In the genomic region with DNA sequence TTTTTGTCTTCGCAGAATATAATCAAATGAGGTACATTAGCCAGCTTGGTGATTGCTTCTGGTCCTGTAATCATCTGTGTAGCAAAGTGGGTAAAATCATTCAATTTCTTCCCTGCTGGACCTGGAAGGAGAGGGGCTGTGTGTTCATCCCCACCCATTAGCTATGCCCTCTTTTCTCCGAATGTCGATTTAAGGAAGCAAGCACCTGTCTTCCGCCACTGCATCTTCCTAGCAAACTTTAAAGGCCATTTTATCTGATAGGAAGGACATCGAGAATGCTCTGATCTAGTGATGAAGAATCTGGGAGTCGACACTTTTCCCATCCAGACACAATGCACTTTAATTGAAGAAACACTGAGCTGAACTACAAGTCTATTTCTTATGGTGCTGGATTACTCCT, we compare ENCODE assay signal across 14 cellular contexts. TPM values are rescaled to one million over a fixed set of nuclear protein-coding genes. Genes with fewer than 3 reads are reported as not detected.
"Had no signal": no experiment of that assay in that cellular context is flagged by ENCODE, and none has a peak within 500 bp of the region (broad histone marks: within the 10 kb centered on the region; RNA-seq: fewer than 3 reads in every experiment).

No MANE protein-coding gene starts in this region.

- H3K4me1 ChIP-seq: breast epithelium, esophagus muscularis mucosa, left ventricle myocardium inferior, tibial artery had no signal

- H3K4me3 Mint-ChIP-seq: naive B cell; stimulated activated memory B cell treated with anti-CD40 and anti-IgM and Interleukin-4, amounts not matched to agents 10 μg/mL and 1 μg/mL and 100 μg/mL, for 72 hours had no signal

- H3K9me3 ChIP-seq: breast epithelium, esophagus muscularis mucosa, left ventricle myocardium inferior, neutrophil, tibial artery had no signal

- H3K4me3 ChIP-seq: breast epithelium, esophagus muscularis mucosa, left ventricle myocardium inferior, tibial artery had no signal

- H3K36me3 Mint-ChIP-seq: naive B cell; stimulated activated memory B cell treated with anti-CD40 and anti-IgM and Interleukin-4, amounts not matched to agents 10 μg/mL and 1 μg/mL and 100 μg/mL, for 72 hours had no signal

- H3K27me3 ChIP-seq: breast epithelium, esophagus muscularis mucosa, neutrophil, tibial artery had no signal

- H3K36me3 ChIP-seq: breast epithelium, esophagus muscularis mucosa, left ventricle myocardium inferior, neutrophil, tibial artery had no signal

- DNase-seq: aorta; kidney; left ventricle myocardium inferior; naive B cell; stimulated activated CD4-positive, alpha-beta T cell treated with anti-CD3 and anti-CD28 coated beads, Interleukin-2, amount 100 ng/mL, for 48 hours; tibial artery had no signal

- H3K27ac ChIP-seq: breast epithelium, esophagus muscularis mucosa, left ventricle myocardium inferior, neutrophil, tibial artery had no signal

- H3K4me1 Mint-ChIP-seq: stimulated activated memory B cell treated with anti-CD40 and anti-IgM and Interleukin-4, amounts not matched to agents 10 μg/mL and 1 μg/mL and 100 μg/mL, for 72 hours had no signal

- ATAC-seq: activated CD4-positive, CD25-positive, alpha-beta regulatory T cell treated with anti-CD3 and anti-CD28 coated beads, Interleukin-2, amount 50 U/mL, for 24 hours; stimulated activated memory B cell treated with anti-CD40 and anti-IgM and Interleukin-4, amounts not matched to agents 10 μg/mL and 1 μg/mL and 100 μg/mL, for 72 hours had no signal

- H3K27ac Mint-ChIP-seq: naive B cell; stimulated activated memory B cell treated with anti-CD40 and anti-IgM and Interleukin-4, amounts not matched to agents 10 μg/mL and 1 μg/mL and 100 μg/mL, for 72 hours had no signal

RNA-seq across cellular contexts. Expression of a gene that starts 1.0 kb away (rescaled TPM):
- total RNA-seq: activated CD8-positive, alpha-beta memory T cell treated with anti-CD3 and anti-CD28 coated beads for 36 hours; glomerular endothelial cell; left ventricle myocardium inferior; T-helper 2 cell treated with Interferon-gamma antibody and Interleukin-4, amounts not matched to agents 100 ng/mL and 5 ng/mL, for 36 hours had no signal
